Comparison of ENCODE assay signal across 8 cellular contexts in genomic region chr10:93352638-93353383, GRCh38.
DNase-seq lines count a peak whose midpoint lies in the region; ATAC-seq, FAIRE-seq and TF ChIP-seq lines count a peak whose summit lies in the region.

No MANE protein-coding gene starts in this region.

- no peak overlapping the region for H3K4me3 Mint-ChIP-seq in neural progenitor cell

- H3K4me1 ChIP-seq in OCI-LY3 (ENCODE audit: low read length): no peaks in the 10 kb centered on the region
- H3K4me1 ChIP-seq in neural progenitor cell: peaks cover 10% of the 10 kb centered on the region

- no peaks in the 10 kb centered on the region for H3K4me1 Mint-ChIP-seq in neural progenitor cell

- H3K27me3 Mint-ChIP-seq in neural progenitor cell (ENCODE audit: insufficient read depth, low read depth): peaks cover 2% of the 10 kb centered on the region

- H3K36me3 ChIP-seq in OCI-LY3 (replicated peaks; ENCODE audit: low read depth, low read length): no peaks in the 10 kb centered on the region
- H3K36me3 ChIP-seq in neural progenitor cell: no peaks in the 10 kb centered on the region

- H3K9ac ChIP-seq in OCI-LY3 (ENCODE audit: low read length): no peak overlapping the region
- H3K9ac ChIP-seq in neural progenitor cell: no peak overlapping the region

- H3K27ac ChIP-seq in OCI-LY3 (ENCODE audit: low read length) (no peak overlapping the region), neural progenitor cell (no peak overlapping the region)

- H2AFZ ChIP-seq in OCI-LY3 (ENCODE audit: low read depth, low read length) (no peak overlapping the region), neural progenitor cell (replicated peaks) (peak overlapping the region; percentile 89)

- H3K9me3 ChIP-seq in OCI-LY3 (ENCODE audit: insufficient read depth, low read length): no peaks in the 10 kb centered on the region
- H3K9me3 ChIP-seq in neural progenitor cell (ENCODE audit: low read depth): no peaks in the 10 kb centered on the region

- H3K27me3 ChIP-seq in OCI-LY3 (ENCODE audit: low read depth, low read length) (peaks cover 24% of the 10 kb centered on the region; the same call in 1 of the 2 replicates), neural progenitor cell (no peaks in the 10 kb centered on the region)

- ATAC-seq in HG02678 (IDR thresholded peaks at IDR 0.05; ENCODE audit: unreplicated experiment): no peak
- no peak for ATAC-seq in GM21367 (IDR thresholded peaks at IDR 0.05; ENCODE audit: unreplicated experiment)

- no peak overlapping the region for H3K4me3 ChIP-seq in AG09309 (ENCODE audit: control insufficient read depth, low read depth, low read length)
- H3K4me3 ChIP-seq in OCI-LY3 (ENCODE audit: low read length): no peak overlapping the region
- H3K4me3 ChIP-seq in neural progenitor cell: no peak overlapping the region

- H3F3A ChIP-seq in neural progenitor cell (ENCODE audit: low read depth): no peaks in the 10 kb centered on the region

- H4K20me1 ChIP-seq in OCI-LY3 (ENCODE audit: insufficient read depth, low read length) (no peaks in the 10 kb centered on the region), neural progenitor cell (ENCODE audit: low read depth) (no peaks in the 10 kb centered on the region)

- no peak for DNase-seq in AG09309 (ENCODE audit: low read depth)
- peak; percentile 60 for DNase-seq in neural progenitor cell (ENCODE audit: low spot score)
- DNase-seq in effector CD4-positive, alpha-beta T cell: no peak

- peak; percentile 41 for FAIRE-seq in endometrium (lab: Jason Lieb, UNC)

- no peaks in the 10 kb centered on the region for H3K36me3 Mint-ChIP-seq in neural progenitor cell

- no peak overlapping the region for H3K27ac Mint-ChIP-seq in neural progenitor cell

- no peaks in the 10 kb centered on the region for H3K9me3 Mint-ChIP-seq in neural progenitor cell

- H3K4me2 ChIP-seq in OCI-LY3 (ENCODE audit: low read length) (no peak overlapping the region), neural progenitor cell (no peak overlapping the region)

- TF ChIP-seq CTCF in AG09309 (IDR thresholded peaks at IDR 0.05; ENCODE audit: control insufficient read depth, insufficient read depth, low read depth, low read length, missing control alignments) (peak; percentile 47), GM12874 (IDR thresholded peaks at IDR 0.05; ENCODE audit: insufficient read depth, low read depth, low read length) (0 out of 2 replicates have a peak, but pooled peaks have one; percentile 26), OCI-LY3 (IDR thresholded peaks at IDR 0.05; ENCODE audit: low read depth, low read length) (peak; percentile 60), neural progenitor cell (IDR thresholded peaks at IDR 0.05) (peak; percentile 82)

- no peaks in the 10 kb centered on the region for H3K79me2 ChIP-seq in OCI-LY3 (ENCODE audit: low read length)
- H3K79me2 ChIP-seq in neural progenitor cell (ENCODE audit: low read depth): no peaks in the 10 kb centered on the region

Comparison
In these comparisons a context has a peak if more than half of its experiments do, and no peak if none do; other contexts are left out.
1. CTCF ChIP-seq: peak in every context shown above with its lines; median percentile 82 in neural progenitor cell; 60 in OCI-LY3; 47 in AG09309; 26 in GM12874.